Comparison of ENCODE assay signal across 10 cellular contexts in genomic region chr16:84836234-84836647, GRCh38. TPM values are rescaled to one million over a fixed set of nuclear protein-coding genes. Genes with fewer than 3 reads are reported as not detected.
A peak's percentile ranks its signal among the peaks of the same experiment; 100 is the strongest.
DNase-seq lines count a peak whose midpoint lies in the region; ATAC-seq and TF ChIP-seq lines count a peak whose summit lies in the region.
"Had no signal": no experiment of that assay in that cellular context is flagged by ENCODE, and none has a peak within 500 bp of the region (broad histone marks: within the 10 kb centered on the region; RNA-seq: fewer than 3 reads in every experiment).

No MANE protein-coding gene starts in this region.

- ATAC-seq in HG02973 (IDR thresholded peaks at IDR 0.05; ENCODE audit: unreplicated experiment): no peak
- ATAC-seq in GM21360 (IDR thresholded peaks at IDR 0.05; ENCODE audit: unreplicated experiment): no peak

- no peaks in the 10 kb centered on the region for H3K27me3 ChIP-seq in SJSA1 (replicated peaks)
- H3K27me3 ChIP-seq in effector memory CD4-positive, alpha-beta T cell (replicated peaks; ENCODE audit: control insufficient read depth, insufficient read depth, low read length, poor library complexity, severe bottlenecking): no peaks in the 10 kb centered on the region

- no peak overlapping the region for H3K4me3 ChIP-seq in SJSA1
- no peak overlapping the region for H3K4me3 ChIP-seq in foreskin fibroblast (ENCODE audit: low read depth in 1 of 2, low read length in 2 of 2)
- H3K4me3 ChIP-seq in effector memory CD4-positive, alpha-beta T cell (ENCODE audit: insufficient read depth, low read depth, low read length, poor library complexity, severe bottlenecking): no peak overlapping the region

- DNase-seq in AG08395 (ENCODE audit: low spot score) (peak; percentile 98), SJSA1 (ENCODE audit: low read depth in 1 of 2, low spot score in 2 of 2) (peak; percentile 90 to 94), foreskin fibroblast (peak; percentile 99), non-pigmented ciliary epithelial cell (ENCODE audit: low read depth) (peak; percentile 98), T-helper 2 cell (no peak)
- DNase-seq in effector memory CD4-positive, alpha-beta T cell: no peak
- DNase-seq: CD4-positive, alpha-beta memory T cell; NCI-H2227 treated with DMSO at 0.1 percent for 48 hours had no signal

- no peaks in the 10 kb centered on the region for H3K36me3 ChIP-seq in SJSA1
- H3K36me3 ChIP-seq in effector memory CD4-positive, alpha-beta T cell (ENCODE audit: control insufficient read depth, insufficient read depth, low read length): no peaks in the 10 kb centered on the region

- H3K27ac ChIP-seq in SJSA1: peak overlapping the region; percentile 50; the same call in 1 of the 2 replicates
- no peak overlapping the region for H3K27ac ChIP-seq in effector memory CD4-positive, alpha-beta T cell (ENCODE audit: insufficient read depth, low read length, poor library complexity, severe bottlenecking)

- H3K4me1 ChIP-seq in SJSA1 (replicated peaks): peaks cover 63% of the 10 kb centered on the region
- no peaks in the 10 kb centered on the region for H3K4me1 ChIP-seq in effector memory CD4-positive, alpha-beta T cell (ENCODE audit: control insufficient read depth, insufficient read depth, low read length, poor library complexity, severe bottlenecking)

- TF ChIP-seq CTCF in foreskin fibroblast (IDR thresholded peaks at IDR 0.05; ENCODE audit: low read depth, low read length): no peak

- no peaks in the 10 kb centered on the region for H3K9me3 ChIP-seq in SJSA1 (replicated peaks)
- H3K9me3 ChIP-seq in effector memory CD4-positive, alpha-beta T cell (ENCODE audit: control insufficient read depth, low read length): no peaks in the 10 kb centered on the region

RNA-seq across cellular contexts. Expression of gene CRISPLD2, which starts 16.5 kb away (rescaled TPM):
- total RNA-seq in SJSA1 (2014; rRNA removed; shearing (Covaris generic)): 6.4 and 10.9 TPM in 2 replicates

Comparison
In these comparisons a context has a peak if more than half of its experiments do, and no peak if none do; other contexts are left out.
1. DNase-seq: peak in AG08395 (single experiment), SJSA1 (2 of 2), foreskin fibroblast (2 of 2) and non-pigmented ciliary epithelial cell (single experiment); none in effector memory CD4-positive, alpha-beta T cell (0 of 3) and T-helper 2 cell (0 of 5).